1 cellular context compared by ENCODE assay signal in the genomic region with DNA sequence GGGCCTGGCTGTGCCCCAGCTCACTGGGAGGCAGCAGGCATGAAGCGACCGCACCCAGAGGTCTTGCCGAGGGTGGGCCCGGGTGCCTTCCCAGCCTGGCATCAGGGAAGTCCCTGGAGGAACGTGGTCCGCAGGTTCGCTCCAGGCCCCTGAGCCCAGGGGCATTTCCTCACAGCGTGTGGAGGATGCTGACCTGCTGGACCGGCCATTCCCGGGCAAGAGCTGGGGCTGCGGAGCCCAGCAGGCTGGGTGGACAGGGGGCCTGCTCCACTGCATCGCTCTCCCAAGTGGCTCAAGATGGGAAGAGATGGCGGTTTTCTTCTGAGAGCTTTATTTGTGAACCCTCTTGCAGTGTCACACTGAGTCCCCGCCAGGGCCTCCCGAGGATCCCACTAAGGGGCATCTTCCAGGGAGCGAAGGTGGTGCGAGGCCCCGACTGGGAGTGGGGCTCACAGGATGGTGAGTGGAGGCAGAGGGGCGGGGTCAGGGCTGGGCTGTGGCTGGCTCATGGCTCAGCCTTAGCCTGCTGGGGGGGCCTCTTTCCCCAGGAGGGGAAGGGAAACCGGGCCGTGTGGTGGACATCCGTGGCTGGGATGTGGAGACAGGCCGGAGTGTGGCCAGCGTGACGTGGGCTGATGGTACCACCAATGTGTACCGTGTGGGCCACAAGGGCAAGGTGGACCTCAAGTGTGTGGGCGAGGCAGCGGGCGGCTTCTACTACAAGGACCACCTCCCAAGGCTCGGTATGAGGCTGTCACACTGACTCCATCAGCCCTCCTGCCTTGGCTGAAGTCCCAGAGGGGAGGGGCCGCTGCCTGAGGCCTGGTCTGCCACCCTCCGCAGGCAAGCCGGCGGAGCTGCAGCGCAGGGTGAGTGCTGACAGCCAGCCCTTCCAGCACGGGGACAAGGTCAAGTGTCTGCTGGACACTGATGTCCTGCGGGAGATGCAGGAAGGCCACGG.
TF ChIP-seq lines count a peak whose summit lies in the region.

No MANE protein-coding gene starts in this region.

TF ChIP-seq in SK-N-SH, 30 proteins besides CTCF, POLR2A, EP300 and RAD21:
- TF ChIP-seq NRF1 (IDR thresholded peaks at IDR 0.05; ENCODE audit: low read depth, low read length) (no peak), MXI1 (IDR thresholded peaks at IDR 0.05; ENCODE audit: low read depth, low read length) (peak; percentile 42; the same call in 1 of the 2 replicates)
TF ChIP-seq in SK-N-SH: peak in this region for 1.
